ENCODE assay signal across 16 cellular contexts in genomic region chr1:65992160-65993046, GRCh38.
DNase-seq lines count a peak whose midpoint lies in the region; ATAC-seq, FAIRE-seq and TF ChIP-seq lines count a peak whose summit lies in the region.
"Had no signal": no experiment of that assay in that cellular context is flagged by ENCODE, and none has a peak within 500 bp of the region (broad histone marks: within the 10 kb centered on the region; RNA-seq: fewer than 3 reads in every experiment).

No MANE protein-coding gene starts in this region.

- intact Hi-C loops in CD8-positive, alpha-beta T cell (cut with DNase I, micrococcal nuclease): no loop called here

- DNase-seq in AG04450 (ENCODE audit: low read depth, low spot score): no peak
- peak; percentile 13 for DNase-seq in OCI-M1 (lab: John Stamatoyannopoulos, UW)
- DNase-seq in chondrocyte (ENCODE audit: low spot score): no peak
- DNase-seq in NCI-H1930 (lab: John Stamatoyannopoulos, UW): no peak
- DNase-seq in activated naive CD4-positive, alpha-beta T cell treated with anti-CD3 and anti-CD28 coated beads, Interleukin-2, amount 50 U/mL, for 72 hours (ENCODE audit: low spot score in 2 of 2): no peak
- DNase-seq in CD8-positive, alpha-beta T cell: no peak
- no peak for DNase-seq in D721Med (ENCODE audit: insufficient read length, low spot score)
- DNase-seq: activated CD8-positive, alpha-beta memory T cell treated with anti-CD3 and anti-CD28 coated beads, Interleukin-2, amount 50 U/mL, for 4 hours; effector memory CD8-positive, alpha-beta T cell; MM.1S; NCI-H510A treated with DMSO at 0.1 percent for 48 hours; SIG-M5; stimulated activated CD8-positive, alpha-beta memory T cell treated with anti-CD3 and anti-CD28 coated beads, Interleukin-4, amount 100 ng/mL, for 48 hours had no signal

- ATAC-seq in activated naive CD4-positive, alpha-beta T cell treated with anti-CD3 and anti-CD28 coated beads, Interleukin-2, amount 50 U/mL, for 72 hours: no peak
- ATAC-seq in CD8-positive, alpha-beta T cell: no peak
- ATAC-seq: effector memory CD8-positive, alpha-beta T cell had no signal

- H3K27me3 Mint-ChIP-seq in chondrocyte (ENCODE audit: low read depth) (no peaks in the 10 kb centered on the region), nephron (ENCODE audit: low read depth) (no peaks in the 10 kb centered on the region)
- no peaks in the 10 kb centered on the region for H3K27me3 Mint-ChIP-seq in CD8-positive, alpha-beta T cell (ENCODE audit: low read depth)

- H3K36me3 ChIP-seq in CD8-positive, alpha-beta T cell (ENCODE audit: insufficient read depth, low read length): no peaks in the 10 kb centered on the region
- H3K36me3 ChIP-seq: vagina had no signal

- no peak for FAIRE-seq in D721Med (lab: Jason Lieb, UNC)
- FAIRE-seq: GM12892 had no signal

- H3K4me1 ChIP-seq in CD8-positive, alpha-beta T cell (ENCODE audit: insufficient read depth, low read length): no peaks in the 10 kb centered on the region
- H3K4me1 ChIP-seq: vagina had no signal

- H3K27ac Mint-ChIP-seq in chondrocyte (ENCODE audit: unreplicated experiment): no peak overlapping the region
- H3K27ac Mint-ChIP-seq in nephron: peak overlapping the region in 1 of 3 experiments; percentile 4
- H3K27ac Mint-ChIP-seq in activated naive CD4-positive, alpha-beta T cell treated with anti-CD3 and anti-CD28 coated beads, Interleukin-2, amount 50 U/mL, for 72 hours: no peak overlapping the region
- no peak overlapping the region for H3K27ac Mint-ChIP-seq in CD8-positive, alpha-beta T cell
- H3K27ac Mint-ChIP-seq: effector memory CD8-positive, alpha-beta T cell had no signal

- H3K27me3 ChIP-seq in AG04450 (ENCODE audit: control insufficient read depth, insufficient read depth, low read length): no peaks in the 10 kb centered on the region
- no peaks in the 10 kb centered on the region for H3K27me3 ChIP-seq in CD8-positive, alpha-beta T cell (ENCODE audit: insufficient read depth, low read length)
- H3K27me3 ChIP-seq: vagina had no signal

- CTCF ChIA-PET in AG04450 (lab: Charles Lee): interaction anchor here (0.7 to 1.7 kb wide), 4 partner anchors 24 to 250 kb away, joined by 3 to 10 read pairs (median 4); no protein-coding TSS in a partner anchor
- CTCF ChIA-PET in CD8-positive, alpha-beta T cell (lab: Charles Lee): no interaction called here

- H3K4me3 ChIP-seq in AG04450 (ENCODE audit: low read depth, low read length): no peak overlapping the region
- H3K4me3 ChIP-seq in CD8-positive, alpha-beta T cell (ENCODE audit: low read depth, low read length): no peak overlapping the region

- H3K27ac ChIP-seq in AG04450 (ENCODE audit: low read depth, low read length): no peak overlapping the region
- no peak overlapping the region for H3K27ac ChIP-seq in CD8-positive, alpha-beta T cell (ENCODE audit: low read depth, low read length)
- H3K27ac ChIP-seq: vagina had no signal

- TF ChIP-seq CTCF in AG04450 (IDR thresholded peaks at IDR 0.05; ENCODE audit: low read depth, low read length): 0 out of 2 replicates have a peak, but pooled peaks have one; percentile 8
- TF ChIP-seq CTCF in chondrocyte (IDR thresholded peaks at IDR 0.05): peak; percentile 15
- TF ChIP-seq CTCF in nephron (IDR thresholded peaks at IDR 0.05; ENCODE audit: unreplicated experiment in 3 of 3): no peak
- TF ChIP-seq CTCF in CD8-positive, alpha-beta T cell (IDR thresholded peaks at IDR 0.05): no peak
- no peak for TF ChIP-seq CTCF in D721Med (IDR thresholded peaks at IDR 0.05; ENCODE audit: insufficient read depth, missing control alignments)

- H3K4me3 Mint-ChIP-seq in chondrocyte (ENCODE audit: unreplicated experiment): no peak overlapping the region
- peak overlapping the region; percentile 27 to 63 (median 43) for H3K4me3 Mint-ChIP-seq in nephron
- H3K4me3 Mint-ChIP-seq in CD8-positive, alpha-beta T cell: no peak overlapping the region
- H3K4me3 Mint-ChIP-seq: effector memory CD8-positive, alpha-beta T cell had no signal

- no peaks in the 10 kb centered on the region for H3K9me3 Mint-ChIP-seq in chondrocyte (ENCODE audit: low read depth)
- H3K9me3 Mint-ChIP-seq in nephron: no peaks in the 10 kb centered on the region
- H3K9me3 Mint-ChIP-seq in activated naive CD4-positive, alpha-beta T cell treated with anti-CD3 and anti-CD28 coated beads, Interleukin-2, amount 50 U/mL, for 72 hours: no peaks in the 10 kb centered on the region
- no peaks in the 10 kb centered on the region for H3K9me3 Mint-ChIP-seq in CD8-positive, alpha-beta T cell
- H3K9me3 Mint-ChIP-seq: effector memory CD8-positive, alpha-beta T cell had no signal

- no peaks in the 10 kb centered on the region for H3K9me3 ChIP-seq in AG04450 (ENCODE audit: control insufficient read depth, insufficient read depth, low read length)
- H3K9me3 ChIP-seq in CD8-positive, alpha-beta T cell (ENCODE audit: low read length): no peaks in the 10 kb centered on the region
- H3K9me3 ChIP-seq: vagina had no signal

- peaks cover 15% of the 10 kb centered on the region for H3K4me1 Mint-ChIP-seq in chondrocyte (ENCODE audit: low read depth)
- H3K4me1 Mint-ChIP-seq in nephron: peaks cover 5% of the 10 kb centered on the region
- no peaks in the 10 kb centered on the region for H3K4me1 Mint-ChIP-seq in CD8-positive, alpha-beta T cell (ENCODE audit: low read depth)

- no peaks in the 10 kb centered on the region for H3K36me3 Mint-ChIP-seq in chondrocyte (ENCODE audit: low read depth)
- H3K36me3 Mint-ChIP-seq in nephron (ENCODE audit: low read depth): no peaks in the 10 kb centered on the region
- no peaks in the 10 kb centered on the region for H3K36me3 Mint-ChIP-seq in activated naive CD4-positive, alpha-beta T cell treated with anti-CD3 and anti-CD28 coated beads, Interleukin-2, amount 50 U/mL, for 72 hours
- no peaks in the 10 kb centered on the region for H3K36me3 Mint-ChIP-seq in CD8-positive, alpha-beta T cell

- POLR2A ChIA-PET in AG04450 (lab: Yijun Ruan, JAX): no interaction called here
- POLR2A ChIA-PET in CD8-positive, alpha-beta T cell (lab: Charles Lee): no interaction called here

Comparison
In these comparisons a context has a peak if more than half of its experiments do, and no peak if none do; other contexts are left out.
1. CTCF ChIP-seq: peak in AG04450 (single experiment) and chondrocyte (single experiment); none in nephron (0 of 3), CD8-positive, alpha-beta T cell (single experiment) and D721Med (single experiment).
2. H3K4me3 Mint-ChIP-seq: peak in nephron (3 of 3); none in chondrocyte (single experiment) and CD8-positive, alpha-beta T cell (single experiment).